8 cellular contexts compared by ENCODE assay signal in genomic region chr15:75578948-75579908, GRCh38. TPM values are rescaled to one million over a fixed set of nuclear protein-coding genes. Genes with fewer than 3 reads are reported as not detected.
DNase-seq lines count a peak whose midpoint lies in the region; ATAC-seq, FAIRE-seq and TF ChIP-seq lines count a peak whose summit lies in the region.

TSS of gene PTPN9 (minus strand) at chr15:75579315. CDS start at chr15:75578776, 539 bp downstream.

- H3K4me3 Mint-ChIP-seq in activated T-cell treated with anti-CD3 and anti-CD28 coated beads, Interleukin-2, amount 50 U/mL, for 24 hours: peak within 1 kb of the TSS; percentile 92

- peak; percentile 17; the same call in 1 of the 2 replicates for TF ChIP-seq CTCF in AG10803 (conservative IDR thresholded peaks at IDR 0.05; ENCODE audit: low read length)
- peak; percentile 41; the same call in 1 of the 2 replicates for TF ChIP-seq CTCF in PC-9 (conservative IDR thresholded peaks at IDR 0.05)

- POLR2A ChIA-PET in PC-9 (lab: Charles Lee; ENCODE audit: unreplicated experiment): interaction anchor here (0.5 to 0.6 kb wide), 2 partner anchors 47 to 72 kb away, joined by 5 to 26 read pairs; no protein-coding TSS in a partner anchor

- peak within 1 kb of the TSS; percentile 95 for H2AFZ ChIP-seq in PC-9

- H3K27ac Mint-ChIP-seq in activated T-cell treated with anti-CD3 and anti-CD28 coated beads, Interleukin-2, amount 50 U/mL, for 24 hours: peak within 1 kb of the TSS; percentile 94

- H3K4me1 ChIP-seq in HUES6 (ENCODE audit: control insufficient read depth, insufficient read depth, low read length) (peaks cover 20% of the 10 kb centered on the region), PC-9 (replicated peaks; ENCODE audit: insufficient read depth) (peaks cover 13% of the 10 kb centered on the region), mucosa of stomach (ENCODE audit: control insufficient read depth, insufficient read depth, low read length) (peaks cover 4% of the 10 kb centered on the region)

- peaks cover 38% of the 10 kb centered on the region for H3K79me2 ChIP-seq in PC-9 (ENCODE audit: low read depth)

- peak; percentile 74 for ATAC-seq in esophagus mucosa

- no peaks in the 10 kb centered on the region for H3K9me2 ChIP-seq in PC-9 (ENCODE audit: insufficient read depth)

- DNase-seq in AG10803 (ENCODE audit: low read depth) (peak; percentile 69), GM19239 (ENCODE audit: insufficient read length, low spot score) (peak; percentile 62), PC-9 (peak in 1 of 2 experiments; percentile 53)
- peak; percentile 83 for DNase-seq in activated T-cell treated with anti-CD3 and anti-CD28 coated beads, Interleukin-2, amount 50 U/mL, for 24 hours
- DNase-seq in stimulated activated CD8-positive, alpha-beta memory T cell treated with anti-CD3 and anti-CD28 coated beads, Interleukin-4, amount 100 ng/mL, for 4 hours (ENCODE audit: low read depth in 2 of 2, low spot score in 1 of 2): peak; percentile 30 to 38

- H3K27me3 ChIP-seq in HUES6 (ENCODE audit: control insufficient read depth, insufficient read depth, low read length): no peaks in the 10 kb centered on the region
- H3K27me3 ChIP-seq in PC-9 (ENCODE audit: insufficient read depth, low read depth): no peaks in the 10 kb centered on the region
- no peaks in the 10 kb centered on the region for H3K27me3 ChIP-seq in mucosa of stomach (ENCODE audit: control insufficient read depth, insufficient read depth, low read length)

- 0 out of 2 replicates have a peak, but pooled peaks cover 3% of the 10 kb centered on the region for H3F3A ChIP-seq in PC-9 (ENCODE audit: insufficient read depth, low read depth)

- H3K36me3 Mint-ChIP-seq in activated T-cell treated with anti-CD3 and anti-CD28 coated beads, Interleukin-2, amount 50 U/mL, for 24 hours (ENCODE audit: low read depth): peaks cover 11% of the 10 kb centered on the region

- H4K20me1 ChIP-seq in PC-9 (ENCODE audit: insufficient read depth): no peaks in the 10 kb centered on the region; the same call in none of the 2 replicates

- no peaks in the 10 kb centered on the region for H3K9me3 Mint-ChIP-seq in activated T-cell treated with anti-CD3 and anti-CD28 coated beads, Interleukin-2, amount 50 U/mL, for 24 hours

- no TSS peak for BruUV-seq in PC-9 (replicated peaks; lab: Mats Ljungman, UMichigan)

- H3K4me1 Mint-ChIP-seq in activated T-cell treated with anti-CD3 and anti-CD28 coated beads, Interleukin-2, amount 50 U/mL, for 24 hours (ENCODE audit: low read depth): peaks cover 18% of the 10 kb centered on the region

- H3K4me3 ChIP-seq in AG10803 (ENCODE audit: low read length) (peak within 1 kb of the TSS; percentile 83), HUES6 (ENCODE audit: low read depth, low read length) (peak within 1 kb of the TSS; percentile 88), PC-9 (peak within 1 kb of the TSS; percentile 96), mucosa of stomach (ENCODE audit: low read length) (peak within 1 kb of the TSS; percentile 87)

- H3K27ac ChIP-seq in HUES6 (ENCODE audit: low read depth, low read length): peak within 1 kb of the TSS; percentile 97
- H3K27ac ChIP-seq in PC-9: peak within 1 kb of the TSS; percentile 26; the same call in 1 of the 2 replicates

- FAIRE-seq in GM19239 (lab: Jason Lieb, UNC): peak; percentile 63

- H3K9ac ChIP-seq in HUES6 (ENCODE audit: low read length) (peak within 1 kb of the TSS; percentile 97), mucosa of stomach (ENCODE audit: low read length) (peak within 1 kb of the TSS; percentile 96)

- H3K9me3 ChIP-seq in HUES6 (ENCODE audit: control insufficient read depth, insufficient read depth, low read depth, low read length) (no peaks in the 10 kb centered on the region), PC-9 (ENCODE audit: insufficient read depth, low read depth) (no peaks in the 10 kb centered on the region), mucosa of stomach (ENCODE audit: control insufficient read depth, low read length) (no peaks in the 10 kb centered on the region)

- peak within 1 kb of the TSS; percentile 91 for H3K4me2 ChIP-seq in PC-9

- intact Hi-C loops in PC-9 (cut with micrococcal nuclease; ENCODE audit: unreplicated experiment): loop anchor here (2.0 kb wide), 1 partner anchor 128 kb away; the partner anchor contains the start of gene SIN3A

- no peaks in the 10 kb centered on the region; the same call in 1 of the 2 replicates for H3K36me3 ChIP-seq in HUES6 (ENCODE audit: control insufficient read depth, insufficient read depth, low read length)
- no peaks in the 10 kb centered on the region for H3K36me3 ChIP-seq in PC-9 (ENCODE audit: low read depth)
- no peaks in the 10 kb centered on the region for H3K36me3 ChIP-seq in mucosa of stomach (ENCODE audit: control insufficient read depth, insufficient read depth, low read length)

- H3K27me3 Mint-ChIP-seq in activated T-cell treated with anti-CD3 and anti-CD28 coated beads, Interleukin-2, amount 50 U/mL, for 24 hours: no peaks in the 10 kb centered on the region

- CTCF ChIA-PET in PC-9 (lab: Charles Lee): interaction anchor here (0.6 to 0.9 kb wide), 4 partner anchors 65 to 105 kb away, joined by 3 to 10 read pairs (median 6); partner anchors contain the start of gene SNX33

RNA-seq across cellular contexts. Expression of gene PTPN9, which starts in this region (rescaled TPM):
- 22.4 and 24.1 TPM in 2 replicates for total RNA-seq in PC-9 (2021)
- total RNA-seq in esophagus mucosa: 13.6 TPM
